ENCODE assay signal across 28 cellular contexts in the genomic region with DNA sequence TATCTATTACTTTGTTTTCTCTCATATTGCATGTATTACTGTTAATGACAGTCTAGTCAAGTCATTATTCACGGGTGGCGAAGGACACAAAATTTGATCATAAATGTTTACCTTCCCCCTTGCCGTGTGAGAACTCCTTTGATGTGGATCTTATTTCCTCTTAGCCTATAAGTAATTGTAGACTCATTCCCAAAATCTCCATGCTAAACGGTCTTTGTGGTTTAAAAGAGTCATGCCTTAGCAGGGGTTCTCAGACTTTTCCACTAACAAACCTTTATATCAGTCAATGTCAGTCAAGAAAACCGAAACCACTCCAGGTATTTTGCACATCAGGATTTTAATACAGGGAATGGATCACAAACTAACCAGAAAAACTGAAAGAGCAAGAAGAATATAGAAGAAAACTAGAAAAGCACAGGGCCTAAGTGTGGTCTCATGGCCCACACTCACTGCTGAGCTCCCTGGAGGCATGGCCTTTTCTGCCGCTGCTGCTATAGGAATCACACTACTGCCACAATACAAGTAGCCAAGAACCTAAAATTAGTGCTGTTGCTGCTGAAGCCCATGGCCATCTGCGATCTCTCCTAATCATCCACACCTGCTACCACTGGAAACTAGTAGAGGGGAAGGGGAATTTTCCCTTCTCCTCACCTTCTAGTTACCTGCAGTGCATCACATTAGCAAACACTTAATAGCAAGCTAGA.
"Had no signal": no experiment of that assay in that cellular context is flagged by ENCODE, and none has a peak within 500 bp of the region (broad histone marks: within the 10 kb centered on the region; RNA-seq: fewer than 3 reads in every experiment).

No MANE protein-coding gene starts in this region.

- H3K4me3 Mint-ChIP-seq: activated CD8-positive, alpha-beta T cell treated with anti-CD3 and anti-CD28 coated beads, Interleukin-2, amount 10 ng/mL, durations not matched to agents 7 days and 5 days; activated T-helper 1 cell treated with anti-CD3 and anti-CD28 coated beads, Interleukin-12 subunit alpha, Interleukin-12 subunit beta, Interleukin-2, Interleukin-4 antibody, amounts not matched to agents 30 ng/mL and 10 ng/mL and 1 ng/mL, durations not matched to agents 14 hours and 24 hours and 36 hours; central memory CD8-positive, alpha-beta T cell; nephron; stimulated activated memory B cell treated with anti-CD40 and anti-IgM and Interleukin-4, amounts not matched to agents 10 μg/mL and 1 μg/mL and 100 μg/mL, for 72 hours had no signal

- H3K36me3 Mint-ChIP-seq: stimulated activated memory B cell treated with anti-CD40 and anti-IgM and Interleukin-4, amounts not matched to agents 10 μg/mL and 1 μg/mL and 100 μg/mL, for 72 hours had no signal

- H3K27me3 ChIP-seq: right lobe of liver, transverse colon had no signal

- DNase-seq: activated CD4-positive, alpha-beta T cell treated with anti-CD3 and anti-CD28 coated beads for 1 hour; activated CD4-positive, alpha-beta T cell treated with anti-CD3 and anti-CD28 coated beads, Interleukin-2, amount 50 U/mL, for 1 hour; activated CD8-positive, alpha-beta T cell treated with anti-CD3 and anti-CD28 coated beads, Interleukin-2, amount 10 ng/mL, durations not matched to agents 7 days and 5 days; activated gamma-delta T cell; activated naive CD4-positive, alpha-beta T cell treated with anti-CD3 and anti-CD28 coated beads, Interleukin-2, amount 50 U/mL, for 16 hours; anterior cingulate cortex; effector memory CD4-positive, alpha-beta T cell; hypothalamus; left cardiac atrium; midbrain; occipital lobe; right lobe of liver; stimulated activated CD4-positive, alpha-beta T cell treated with anti-CD3 and anti-CD28 coated beads, Interleukin-2, amount 100 ng/mL, for 24 hours; transverse colon; WERI-Rb-1 had no signal

- H3K4me3 ChIP-seq: breast epithelium, right lobe of liver, skin epidermis, transverse colon had no signal

- H3K9me3 Mint-ChIP-seq: activated T-helper 1 cell treated with anti-CD3 and anti-CD28 coated beads, Interleukin-12 subunit alpha, Interleukin-12 subunit beta, Interleukin-2, Interleukin-4 antibody, amounts not matched to agents 30 ng/mL and 10 ng/mL and 1 ng/mL, durations not matched to agents 14 hours and 24 hours and 36 hours; central memory CD8-positive, alpha-beta T cell; nephron; stimulated activated memory B cell treated with anti-CD40 and anti-IgM and Interleukin-4, amounts not matched to agents 10 μg/mL and 1 μg/mL and 100 μg/mL, for 72 hours had no signal

- H3K4me1 ChIP-seq: breast epithelium, right lobe of liver, transverse colon had no signal

- H3K36me3 ChIP-seq: breast epithelium, right lobe of liver, transverse colon, WERI-Rb-1 had no signal

- FAIRE-seq: colon, endothelial cell of umbilical vein, frontal cortex, islet of Langerhans, TTC549, urothelium cell line had no signal

- H3K4me1 Mint-ChIP-seq: central memory CD8-positive, alpha-beta T cell; nephron; stimulated activated memory B cell treated with anti-CD40 and anti-IgM and Interleukin-4, amounts not matched to agents 10 μg/mL and 1 μg/mL and 100 μg/mL, for 72 hours had no signal

- H3K27ac Mint-ChIP-seq: activated CD8-positive, alpha-beta T cell treated with anti-CD3 and anti-CD28 coated beads, Interleukin-2, amount 10 ng/mL, durations not matched to agents 7 days and 5 days; activated T-helper 1 cell treated with anti-CD3 and anti-CD28 coated beads, Interleukin-12 subunit alpha, Interleukin-12 subunit beta, Interleukin-2, Interleukin-4 antibody, amounts not matched to agents 30 ng/mL and 10 ng/mL and 1 ng/mL, durations not matched to agents 14 hours and 24 hours and 36 hours; nephron; stimulated activated memory B cell treated with anti-CD40 and anti-IgM and Interleukin-4, amounts not matched to agents 10 μg/mL and 1 μg/mL and 100 μg/mL, for 72 hours had no signal

- H3K9me3 ChIP-seq: breast epithelium, right lobe of liver, transverse colon had no signal

- H3K27ac ChIP-seq: breast epithelium, right lobe of liver, skin epidermis, transverse colon, WERI-Rb-1 had no signal

- H3K27me3 Mint-ChIP-seq: central memory CD8-positive, alpha-beta T cell; stimulated activated memory B cell treated with anti-CD40 and anti-IgM and Interleukin-4, amounts not matched to agents 10 μg/mL and 1 μg/mL and 100 μg/mL, for 72 hours had no signal

- ATAC-seq: activated CD8-positive, alpha-beta T cell treated with anti-CD3 and anti-CD28 coated beads, Interleukin-2, amount 10 ng/mL, durations not matched to agents 7 days and 5 days; esophagus mucosa; left cardiac atrium; right lobe of liver; stimulated activated memory B cell treated with anti-CD40 and anti-IgM and Interleukin-4, amounts not matched to agents 10 μg/mL and 1 μg/mL and 100 μg/mL, for 72 hours had no signal
